Comparison of ENCODE assay signal across 1 cellular context in the genomic region with DNA sequence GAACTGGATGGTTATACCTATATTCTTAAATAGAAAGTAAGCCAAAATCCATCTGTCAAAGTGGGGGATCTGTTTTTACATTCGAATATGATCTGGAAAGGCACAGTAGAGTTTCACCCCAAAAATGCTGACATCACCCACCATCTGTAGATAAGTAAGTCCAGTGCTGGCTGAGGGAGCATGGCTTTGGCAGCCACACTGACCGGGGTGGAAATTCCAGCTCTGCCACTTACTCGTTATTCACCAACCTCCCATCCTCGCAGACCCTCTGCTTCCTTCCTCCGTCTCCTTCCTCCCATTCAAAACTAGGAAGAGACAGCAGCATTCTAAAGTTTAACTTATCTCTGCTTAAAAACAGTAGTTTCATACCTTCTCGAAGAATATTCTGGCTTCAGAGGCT.
A peak's percentile ranks its signal among the peaks of the same experiment; 100 is the strongest.
TF ChIP-seq lines count a peak whose summit lies in the region.

No MANE protein-coding gene starts in this region.

TF ChIP-seq in K562, 482 proteins besides CTCF, POLR2A, EP300 and RAD21 (continued from another document and continues in another):
- TF ChIP-seq, protein P1, sequence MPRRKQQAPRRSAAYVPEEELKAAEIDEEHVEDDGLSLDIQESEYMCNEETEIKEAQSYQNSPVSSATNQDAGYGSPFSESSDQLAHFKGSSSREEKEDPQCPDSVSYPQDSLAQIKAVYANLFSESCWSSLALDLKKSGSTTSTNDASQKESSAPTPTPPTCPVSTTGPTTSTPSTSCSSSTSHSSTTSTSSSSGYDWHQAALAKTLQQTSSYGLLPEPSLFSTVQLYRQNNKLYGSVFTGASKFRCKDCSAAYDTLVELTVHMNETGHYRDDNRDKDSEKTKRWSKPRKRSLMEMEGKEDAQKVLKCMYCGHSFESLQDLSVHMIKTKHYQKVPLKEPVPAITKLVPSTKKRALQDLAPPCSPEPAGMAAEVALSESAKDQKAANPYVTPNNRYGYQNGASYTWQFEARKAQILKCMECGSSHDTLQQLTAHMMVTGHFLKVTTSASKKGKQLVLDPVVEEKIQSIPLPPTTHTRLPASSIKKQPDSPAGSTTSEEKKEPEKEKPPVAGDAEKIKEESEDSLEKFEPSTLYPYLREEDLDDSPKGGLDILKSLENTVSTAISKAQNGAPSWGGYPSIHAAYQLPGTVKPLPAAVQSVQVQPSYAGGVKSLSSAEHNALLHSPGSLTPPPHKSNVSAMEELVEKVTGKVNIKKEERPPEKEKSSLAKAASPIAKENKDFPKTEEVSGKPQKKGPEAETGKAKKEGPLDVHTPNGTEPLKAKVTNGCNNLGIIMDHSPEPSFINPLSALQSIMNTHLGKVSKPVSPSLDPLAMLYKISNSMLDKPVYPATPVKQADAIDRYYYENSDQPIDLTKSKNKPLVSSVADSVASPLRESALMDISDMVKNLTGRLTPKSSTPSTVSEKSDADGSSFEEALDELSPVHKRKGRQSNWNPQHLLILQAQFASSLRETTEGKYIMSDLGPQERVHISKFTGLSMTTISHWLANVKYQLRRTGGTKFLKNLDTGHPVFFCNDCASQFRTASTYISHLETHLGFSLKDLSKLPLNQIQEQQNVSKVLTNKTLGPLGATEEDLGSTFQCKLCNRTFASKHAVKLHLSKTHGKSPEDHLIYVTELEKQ (CRISPR knock-in tag; IDR thresholded peaks at IDR 0.05): no peak
- TF ChIP-seq ZNF239 (CRISPR knock-in tag; IDR thresholded peaks at IDR 0.05) (no peak), ETS2 (tag; IDR thresholded peaks at IDR 0.05; ENCODE audit: borderline replicate concordance, poor library complexity, severe bottlenecking) (no peak), PML (IDR thresholded peaks at IDR 0.05; ENCODE audit: low read length) (no peak), KAT2B (IDR thresholded peaks at IDR 0.05; ENCODE audit: low read depth, low read length) (no peak), RBM25 (IDR thresholded peaks at IDR 0.05; ENCODE audit: low read depth, low read length, severe bottlenecking) (no peak), KDM4B (IDR thresholded peaks at IDR 0.05; ENCODE audit: borderline replicate concordance in 2 of 2, low read depth in 1 of 2) (no peak), NFE2 (IDR thresholded peaks at IDR 0.05; ENCODE audit: low read depth) (peak; percentile 90), PTRF (tag; IDR thresholded peaks at IDR 0.05) (no peak), RBM34 (IDR thresholded peaks at IDR 0.05; ENCODE audit: borderline replicate concordance, insufficient read depth, low read length) (no peak), ATF7 (IDR thresholded peaks at IDR 0.05) (0 out of 2 replicates have a peak, but pooled peaks have one; percentile 23), PHTF2 (CRISPR knock-in tag; IDR thresholded peaks at IDR 0.05) (no peak), ZNF124 (CRISPR knock-in tag; IDR thresholded peaks at IDR 0.05) (no peak), NR1H2 (CRISPR knock-in tag; IDR thresholded peaks at IDR 0.05) (no peak), TRIM24 (IDR thresholded peaks at IDR 0.05) (no peak), KLF6 (CRISPR knock-in tag; IDR thresholded peaks at IDR 0.05; ENCODE audit: borderline replicate concordance) (no peak), DPF2 (IDR thresholded peaks at IDR 0.05) (peak; percentile 52), SMAD2 (IDR thresholded peaks at IDR 0.05; ENCODE audit: low read depth, low read length) (no peak), CHCHD3 (CRISPR knock-in tag; IDR thresholded peaks at IDR 0.05) (no peak), MYNN (IDR thresholded peaks at IDR 0.05) (no peak), MYNN (CRISPR knock-in tag; IDR thresholded peaks at IDR 0.05) (no peak), PCBP1 (IDR thresholded peaks at IDR 0.05; ENCODE audit: low read depth, low read length, poor library complexity, severe bottlenecking) (no peak), ZNF140 (CRISPR knock-in tag; IDR thresholded peaks at IDR 0.05) (no peak), KLF16 (IDR thresholded peaks at IDR 0.05) (no peak), JUN (IDR thresholded peaks at IDR 0.05; ENCODE audit: borderline replicate concordance, low read depth, low read length) (no peak), JUN (CRISPR knock-in tag; IDR thresholded peaks at IDR 0.05; ENCODE audit: borderline replicate concordance) (no peak), ZNF3 (CRISPR knock-in tag; IDR thresholded peaks at IDR 0.05) (no peak), ARID1B (IDR thresholded peaks at IDR 0.05) (peak; percentile 43)
- TF ChIP-seq, protein P2, sequence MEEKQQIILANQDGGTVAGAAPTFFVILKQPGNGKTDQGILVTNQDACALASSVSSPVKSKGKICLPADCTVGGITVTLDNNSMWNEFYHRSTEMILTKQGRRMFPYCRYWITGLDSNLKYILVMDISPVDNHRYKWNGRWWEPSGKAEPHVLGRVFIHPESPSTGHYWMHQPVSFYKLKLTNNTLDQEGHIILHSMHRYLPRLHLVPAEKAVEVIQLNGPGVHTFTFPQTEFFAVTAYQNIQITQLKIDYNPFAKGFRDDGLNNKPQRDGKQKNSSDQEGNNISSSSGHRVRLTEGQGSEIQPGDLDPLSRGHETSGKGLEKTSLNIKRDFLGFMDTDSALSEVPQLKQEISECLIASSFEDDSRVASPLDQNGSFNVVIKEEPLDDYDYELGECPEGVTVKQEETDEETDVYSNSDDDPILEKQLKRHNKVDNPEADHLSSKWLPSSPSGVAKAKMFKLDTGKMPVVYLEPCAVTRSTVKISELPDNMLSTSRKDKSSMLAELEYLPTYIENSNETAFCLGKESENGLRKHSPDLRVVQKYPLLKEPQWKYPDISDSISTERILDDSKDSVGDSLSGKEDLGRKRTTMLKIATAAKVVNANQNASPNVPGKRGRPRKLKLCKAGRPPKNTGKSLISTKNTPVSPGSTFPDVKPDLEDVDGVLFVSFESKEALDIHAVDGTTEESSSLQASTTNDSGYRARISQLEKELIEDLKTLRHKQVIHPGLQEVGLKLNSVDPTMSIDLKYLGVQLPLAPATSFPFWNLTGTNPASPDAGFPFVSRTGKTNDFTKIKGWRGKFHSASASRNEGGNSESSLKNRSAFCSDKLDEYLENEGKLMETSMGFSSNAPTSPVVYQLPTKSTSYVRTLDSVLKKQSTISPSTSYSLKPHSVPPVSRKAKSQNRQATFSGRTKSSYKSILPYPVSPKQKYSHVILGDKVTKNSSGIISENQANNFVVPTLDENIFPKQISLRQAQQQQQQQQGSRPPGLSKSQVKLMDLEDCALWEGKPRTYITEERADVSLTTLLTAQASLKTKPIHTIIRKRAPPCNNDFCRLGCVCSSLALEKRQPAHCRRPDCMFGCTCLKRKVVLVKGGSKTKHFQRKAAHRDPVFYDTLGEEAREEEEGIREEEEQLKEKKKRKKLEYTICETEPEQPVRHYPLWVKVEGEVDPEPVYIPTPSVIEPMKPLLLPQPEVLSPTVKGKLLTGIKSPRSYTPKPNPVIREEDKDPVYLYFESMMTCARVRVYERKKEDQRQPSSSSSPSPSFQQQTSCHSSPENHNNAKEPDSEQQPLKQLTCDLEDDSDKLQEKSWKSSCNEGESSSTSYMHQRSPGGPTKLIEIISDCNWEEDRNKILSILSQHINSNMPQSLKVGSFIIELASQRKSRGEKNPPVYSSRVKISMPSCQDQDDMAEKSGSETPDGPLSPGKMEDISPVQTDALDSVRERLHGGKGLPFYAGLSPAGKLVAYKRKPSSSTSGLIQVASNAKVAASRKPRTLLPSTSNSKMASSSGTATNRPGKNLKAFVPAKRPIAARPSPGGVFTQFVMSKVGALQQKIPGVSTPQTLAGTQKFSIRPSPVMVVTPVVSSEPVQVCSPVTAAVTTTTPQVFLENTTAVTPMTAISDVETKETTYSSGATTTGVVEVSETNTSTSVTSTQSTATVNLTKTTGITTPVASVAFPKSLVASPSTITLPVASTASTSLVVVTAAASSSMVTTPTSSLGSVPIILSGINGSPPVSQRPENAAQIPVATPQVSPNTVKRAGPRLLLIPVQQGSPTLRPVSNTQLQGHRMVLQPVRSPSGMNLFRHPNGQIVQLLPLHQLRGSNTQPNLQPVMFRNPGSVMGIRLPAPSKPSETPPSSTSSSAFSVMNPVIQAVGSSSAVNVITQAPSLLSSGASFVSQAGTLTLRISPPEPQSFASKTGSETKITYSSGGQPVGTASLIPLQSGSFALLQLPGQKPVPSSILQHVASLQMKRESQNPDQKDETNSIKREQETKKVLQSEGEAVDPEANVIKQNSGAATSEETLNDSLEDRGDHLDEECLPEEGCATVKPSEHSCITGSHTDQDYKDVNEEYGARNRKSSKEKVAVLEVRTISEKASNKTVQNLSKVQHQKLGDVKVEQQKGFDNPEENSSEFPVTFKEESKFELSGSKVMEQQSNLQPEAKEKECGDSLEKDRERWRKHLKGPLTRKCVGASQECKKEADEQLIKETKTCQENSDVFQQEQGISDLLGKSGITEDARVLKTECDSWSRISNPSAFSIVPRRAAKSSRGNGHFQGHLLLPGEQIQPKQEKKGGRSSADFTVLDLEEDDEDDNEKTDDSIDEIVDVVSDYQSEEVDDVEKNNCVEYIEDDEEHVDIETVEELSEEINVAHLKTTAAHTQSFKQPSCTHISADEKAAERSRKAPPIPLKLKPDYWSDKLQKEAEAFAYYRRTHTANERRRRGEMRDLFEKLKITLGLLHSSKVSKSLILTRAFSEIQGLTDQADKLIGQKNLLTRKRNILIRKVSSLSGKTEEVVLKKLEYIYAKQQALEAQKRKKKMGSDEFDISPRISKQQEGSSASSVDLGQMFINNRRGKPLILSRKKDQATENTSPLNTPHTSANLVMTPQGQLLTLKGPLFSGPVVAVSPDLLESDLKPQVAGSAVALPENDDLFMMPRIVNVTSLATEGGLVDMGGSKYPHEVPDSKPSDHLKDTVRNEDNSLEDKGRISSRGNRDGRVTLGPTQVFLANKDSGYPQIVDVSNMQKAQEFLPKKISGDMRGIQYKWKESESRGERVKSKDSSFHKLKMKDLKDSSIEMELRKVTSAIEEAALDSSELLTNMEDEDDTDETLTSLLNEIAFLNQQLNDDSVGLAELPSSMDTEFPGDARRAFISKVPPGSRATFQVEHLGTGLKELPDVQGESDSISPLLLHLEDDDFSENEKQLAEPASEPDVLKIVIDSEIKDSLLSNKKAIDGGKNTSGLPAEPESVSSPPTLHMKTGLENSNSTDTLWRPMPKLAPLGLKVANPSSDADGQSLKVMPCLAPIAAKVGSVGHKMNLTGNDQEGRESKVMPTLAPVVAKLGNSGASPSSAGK (IDR thresholded peaks at IDR 0.05): peak; percentile 42
- TF ChIP-seq, protein P3, sequence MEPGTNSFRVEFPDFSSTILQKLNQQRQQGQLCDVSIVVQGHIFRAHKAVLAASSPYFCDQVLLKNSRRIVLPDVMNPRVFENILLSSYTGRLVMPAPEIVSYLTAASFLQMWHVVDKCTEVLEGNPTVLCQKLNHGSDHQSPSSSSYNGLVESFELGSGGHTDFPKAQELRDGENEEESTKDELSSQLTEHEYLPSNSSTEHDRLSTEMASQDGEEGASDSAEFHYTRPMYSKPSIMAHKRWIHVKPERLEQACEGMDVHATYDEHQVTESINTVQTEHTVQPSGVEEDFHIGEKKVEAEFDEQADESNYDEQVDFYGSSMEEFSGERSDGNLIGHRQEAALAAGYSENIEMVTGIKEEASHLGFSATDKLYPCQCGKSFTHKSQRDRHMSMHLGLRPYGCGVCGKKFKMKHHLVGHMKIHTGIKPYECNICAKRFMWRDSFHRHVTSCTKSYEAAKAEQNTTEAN (CRISPR knock-in tag; IDR thresholded peaks at IDR 0.05): no peak
- TF ChIP-seq, protein P4, sequence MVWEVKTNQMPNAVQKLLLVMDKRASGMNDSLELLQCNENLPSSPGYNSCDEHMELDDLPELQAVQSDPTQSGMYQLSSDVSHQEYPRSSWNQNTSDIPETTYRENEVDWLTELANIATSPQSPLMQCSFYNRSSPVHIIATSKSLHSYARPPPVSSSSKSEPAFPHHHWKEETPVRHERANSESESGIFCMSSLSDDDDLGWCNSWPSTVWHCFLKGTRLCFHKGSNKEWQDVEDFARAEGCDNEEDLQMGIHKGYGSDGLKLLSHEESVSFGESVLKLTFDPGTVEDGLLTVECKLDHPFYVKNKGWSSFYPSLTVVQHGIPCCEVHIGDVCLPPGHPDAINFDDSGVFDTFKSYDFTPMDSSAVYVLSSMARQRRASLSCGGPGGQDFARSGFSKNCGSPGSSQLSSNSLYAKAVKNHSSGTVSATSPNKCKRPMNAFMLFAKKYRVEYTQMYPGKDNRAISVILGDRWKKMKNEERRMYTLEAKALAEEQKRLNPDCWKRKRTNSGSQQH (CRISPR knock-in tag; IDR thresholded peaks at IDR 0.05): no peak
- TF ChIP-seq, protein P5, sequence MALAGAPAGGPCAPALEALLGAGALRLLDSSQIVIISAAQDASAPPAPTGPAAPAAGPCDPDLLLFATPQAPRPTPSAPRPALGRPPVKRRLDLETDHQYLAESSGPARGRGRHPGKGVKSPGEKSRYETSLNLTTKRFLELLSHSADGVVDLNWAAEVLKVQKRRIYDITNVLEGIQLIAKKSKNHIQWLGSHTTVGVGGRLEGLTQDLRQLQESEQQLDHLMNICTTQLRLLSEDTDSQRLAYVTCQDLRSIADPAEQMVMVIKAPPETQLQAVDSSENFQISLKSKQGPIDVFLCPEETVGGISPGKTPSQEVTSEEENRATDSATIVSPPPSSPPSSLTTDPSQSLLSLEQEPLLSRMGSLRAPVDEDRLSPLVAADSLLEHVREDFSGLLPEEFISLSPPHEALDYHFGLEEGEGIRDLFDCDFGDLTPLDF (CRISPR knock-in tag; IDR thresholded peaks at IDR 0.05): no peak
- TF ChIP-seq, protein P6, sequence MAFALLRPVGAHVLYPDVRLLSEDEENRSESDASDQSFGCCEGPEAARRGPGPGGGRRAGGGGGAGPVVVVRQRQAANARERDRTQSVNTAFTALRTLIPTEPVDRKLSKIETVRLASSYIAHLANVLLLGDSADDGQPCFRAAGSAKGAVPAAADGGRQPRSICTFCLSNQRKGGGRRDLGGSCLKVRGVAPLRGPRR (CRISPR knock-in tag; IDR thresholded peaks at IDR 0.05): no peak
- TF ChIP-seq, protein P7, sequence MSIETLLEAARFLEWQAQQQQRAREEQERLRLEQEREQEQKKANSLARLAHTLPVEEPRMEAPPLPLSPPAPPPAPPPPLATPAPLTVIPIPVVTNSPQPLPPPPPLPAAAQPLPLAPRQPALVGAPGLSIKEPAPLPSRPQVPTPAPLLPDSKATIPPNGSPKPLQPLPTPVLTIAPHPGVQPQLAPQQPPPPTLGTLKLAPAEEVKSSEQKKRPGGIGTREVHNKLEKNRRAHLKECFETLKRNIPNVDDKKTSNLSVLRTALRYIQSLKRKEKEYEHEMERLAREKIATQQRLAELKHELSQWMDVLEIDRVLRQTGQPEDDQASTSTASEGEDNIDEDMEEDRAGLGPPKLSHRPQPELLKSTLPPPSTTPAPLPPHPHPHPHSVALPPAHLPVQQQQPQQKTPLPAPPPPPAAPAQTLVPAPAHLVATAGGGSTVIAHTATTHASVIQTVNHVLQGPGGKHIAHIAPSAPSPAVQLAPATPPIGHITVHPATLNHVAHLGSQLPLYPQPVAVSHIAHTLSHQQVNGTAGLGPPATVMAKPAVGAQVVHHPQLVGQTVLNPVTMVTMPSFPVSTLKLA (conservative IDR thresholded peaks at IDR 0.05): peak; percentile 27 to 28; a peak in 1 of 4 replicates
